ENCODE assay signal across 21 cellular contexts in the genomic region with DNA sequence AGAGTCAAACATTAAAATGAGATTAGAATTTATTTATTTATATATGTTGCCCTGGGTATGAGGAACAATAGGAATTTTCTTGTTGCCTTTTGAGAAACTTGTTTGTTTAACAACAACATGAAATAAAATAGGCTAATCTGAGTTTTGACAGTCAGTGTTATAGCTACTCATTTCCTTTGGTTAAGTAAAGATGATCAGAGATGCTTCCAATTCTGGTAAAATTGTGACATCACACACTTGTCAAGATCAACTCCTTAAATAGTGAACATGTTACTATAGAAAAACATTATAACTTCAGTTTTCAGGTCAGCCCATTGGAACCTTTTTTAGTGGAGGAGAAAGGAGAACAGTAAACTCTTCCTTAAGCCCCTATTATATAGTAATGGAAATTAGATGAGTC.
"Had no signal": no experiment of that assay in that cellular context is flagged by ENCODE, and none has a peak within 500 bp of the region (broad histone marks: within the 10 kb centered on the region; RNA-seq: fewer than 3 reads in every experiment).

No MANE protein-coding gene starts in this region.

- H3K27ac ChIP-seq: dorsolateral prefrontal cortex, neural progenitor cell, prostate gland, right atrium auricular region, stomach, thyroid gland, vagina had no signal

- H2AFZ ChIP-seq: neural progenitor cell had no signal

- H3K9ac ChIP-seq: neural progenitor cell had no signal

- H3K36me3 ChIP-seq: prostate gland, right atrium auricular region, thyroid gland, vagina had no signal

- H3K27ac Mint-ChIP-seq: memory B cell, nephron, neural progenitor cell had no signal

- ATAC-seq: sciatic nerve had no signal

- DNase-seq: dorsolateral prefrontal cortex; effector CD4-positive, alpha-beta T cell; head of caudate nucleus; stimulated activated CD4-positive, alpha-beta T cell treated with anti-CD3 and anti-CD28 coated beads, Interleukin-12 subunit alpha, Interleukin-12 subunit beta, amount 100 ng/mL, for 4 hours; stimulated activated CD4-positive, alpha-beta T cell treated with anti-CD3 and anti-CD28 coated beads, Interleukin-1b, Interleukin-23, amount 100 ng/mL, for 48 hours; stimulated activated CD4-positive, alpha-beta T cell treated with anti-CD3 and anti-CD28 coated beads, Interleukin-4, amount 100 ng/mL, for 1 hour; stimulated activated CD8-positive, alpha-beta memory T cell treated with anti-CD3 and anti-CD28 coated beads, Interleukin-4, amount 100 ng/mL, for 48 hours; stimulated activated naive CD4-positive, alpha-beta T cell treated with Interleukin-2 at 50 U/mL for 16 hours; stomach; thyroid gland; trophoblast cell had no signal

- H3K4me2 ChIP-seq: neural progenitor cell, smooth muscle cell had no signal

- H3K4me3 ChIP-seq: dorsolateral prefrontal cortex, lung, neural progenitor cell, prostate gland, right atrium auricular region, smooth muscle cell, stomach, thyroid gland, vagina had no signal

- H3K27me3 ChIP-seq: dorsolateral prefrontal cortex, neural progenitor cell, right atrium auricular region, stomach, thyroid gland, vagina had no signal

- H3K9me3 Mint-ChIP-seq: nephron, neural progenitor cell had no signal

- H3K9me3 ChIP-seq: prostate gland, right atrium auricular region, stomach, thyroid gland, vagina had no signal

- FAIRE-seq: keratinocyte had no signal

- H3K4me3 Mint-ChIP-seq: memory B cell, nephron, neural progenitor cell had no signal

- H3K27me3 Mint-ChIP-seq: memory B cell had no signal
